In genomic region chr5:71782771-71783770, GRCh38 we compare ENCODE assay signal across 9 cellular contexts.
DNase-seq lines count a peak whose midpoint lies in the region; ATAC-seq, FAIRE-seq and TF ChIP-seq lines count a peak whose summit lies in the region.
"Had no signal": no experiment of that assay in that cellular context is flagged by ENCODE, and none has a peak within 500 bp of the region (broad histone marks: within the 10 kb centered on the region; RNA-seq: fewer than 3 reads in every experiment).

No MANE protein-coding gene starts in this region.

- TF ChIP-seq CTCF in AG04449 (IDR thresholded peaks at IDR 0.05; ENCODE audit: insufficient read depth, low read length, missing control alignments): peak; percentile 79
- TF ChIP-seq CTCF in cardiac fibroblast (IDR thresholded peaks at IDR 0.05; ENCODE audit: low read depth, low read length): peak; percentile 88
- peak; percentile 81 for TF ChIP-seq CTCF in kidney (IDR thresholded peaks at IDR 0.05; ENCODE audit: borderline replicate concordance, extremely low read depth, insufficient read depth)

- H3K36me3 ChIP-seq in kidney (ENCODE audit: control insufficient read depth in 1 of 2, insufficient read depth in 2 of 2, low read length in 2 of 2): no peaks in the 10 kb centered on the region

- no peak for FAIRE-seq in kidney (lab: Jason Lieb, UNC)

- no peak overlapping the region for H3K9ac ChIP-seq in kidney (ENCODE audit: low read length in 2 of 2)

- no peak overlapping the region for H3K4me3 ChIP-seq in AG04449 (ENCODE audit: low read depth, low read length)
- H3K4me3 ChIP-seq in cardiac fibroblast (replicated peaks in 1 of 2; ENCODE audit: low read depth in 2 of 2, low read length in 2 of 2): peak overlapping the region in 1 of 2 donors; percentile 12
- peak overlapping the region; percentile 20 to 42 for H3K4me3 ChIP-seq in kidney (ENCODE audit: low read length in 2 of 2)

- H3K4me3 Mint-ChIP-seq in T-helper 1 cell treated with Interleukin-12 subunit alpha and Interleukin-12 subunit beta and Interleukin-4 antibody, amounts not matched to agents 30 μg/mL and 1 μg/mL, for 36 hours: peak overlapping the region; percentile 22

- POLR2A ChIA-PET in AG04449 (lab: Yijun Ruan, JAX): interaction anchor here (0.8 kb wide), 1 partner anchor 324 kb away, joined by 3 read pairs; no protein-coding TSS in a partner anchor

- H3K4me1 ChIP-seq in kidney (ENCODE audit: control insufficient read depth in 1 of 2, insufficient read depth in 1 of 2, low read depth in 1 of 2, low read length in 2 of 2): no peaks in the 10 kb centered on the region

- ATAC-seq in GM18508 (IDR thresholded peaks at IDR 0.05; ENCODE audit: insufficient read depth, unreplicated experiment): peak; percentile 94
- ATAC-seq in HG02938 (IDR thresholded peaks at IDR 0.05; ENCODE audit: unreplicated experiment): peak; percentile 98

- H3K9me3 ChIP-seq in kidney (ENCODE audit: control insufficient read depth in 1 of 2, low read length in 2 of 2): no peaks in the 10 kb centered on the region

- intact Hi-C loops in kidney (cut with DNase I): no loop called here

- no peaks in the 10 kb centered on the region for H3K9me3 Mint-ChIP-seq in T-helper 1 cell treated with Interleukin-12 subunit alpha and Interleukin-12 subunit beta and Interleukin-4 antibody, amounts not matched to agents 30 μg/mL and 1 μg/mL, for 36 hours

- H3K4me1 Mint-ChIP-seq in T-helper 1 cell treated with Interleukin-12 subunit alpha and Interleukin-12 subunit beta and Interleukin-4 antibody, amounts not matched to agents 30 μg/mL and 1 μg/mL, for 36 hours (ENCODE audit: low read depth): peaks cover 13% of the 10 kb centered on the region

- H3K27ac Mint-ChIP-seq in T-helper 1 cell treated with Interleukin-12 subunit alpha and Interleukin-12 subunit beta and Interleukin-4 antibody, amounts not matched to agents 30 μg/mL and 1 μg/mL, for 36 hours: no peak overlapping the region

- peaks cover 21% of the 10 kb centered on the region for H3K27me3 Mint-ChIP-seq in T-helper 1 cell treated with Interleukin-12 subunit alpha and Interleukin-12 subunit beta and Interleukin-4 antibody, amounts not matched to agents 30 μg/mL and 1 μg/mL, for 36 hours (ENCODE audit: low read depth)

- H3K36me3 Mint-ChIP-seq in T-helper 1 cell treated with Interleukin-12 subunit alpha and Interleukin-12 subunit beta and Interleukin-4 antibody, amounts not matched to agents 30 μg/mL and 1 μg/mL, for 36 hours (ENCODE audit: low read depth): no peaks in the 10 kb centered on the region

- no peak for DNase-seq in AG04449 (ENCODE audit: low read depth, low spot score)
- DNase-seq in NCI-H1436 (lab: John Stamatoyannopoulos, UW): peak; percentile 85
- DNase-seq in cardiac fibroblast (ENCODE audit: low read depth in 2 of 2): peak; percentile 85
- peak; percentile 85 for DNase-seq in kidney
- DNase-seq in stimulated activated CD4-positive, alpha-beta T cell treated with anti-CD3 and anti-CD28 coated beads, Interleukin-12 subunit alpha, Interleukin-12 subunit beta, amount 100 ng/mL, for 4 hours: peak; percentile 37

- H3K27ac ChIP-seq in kidney (ENCODE audit: low read depth in 2 of 2, low read length in 2 of 2): no peak overlapping the region
- H3K27ac ChIP-seq: HL-60 had no signal

- CTCF ChIA-PET in AG04449 (lab: Yijun Ruan, JAX): interaction anchor here (0.7 to 2.7 kb wide), 33 partner anchors 9 to 527 kb away, joined by 3 to 25 read pairs (median 4); no protein-coding TSS in a partner anchor
